Comparison of ENCODE assay signal across 24 cellular contexts in the genomic region with DNA sequence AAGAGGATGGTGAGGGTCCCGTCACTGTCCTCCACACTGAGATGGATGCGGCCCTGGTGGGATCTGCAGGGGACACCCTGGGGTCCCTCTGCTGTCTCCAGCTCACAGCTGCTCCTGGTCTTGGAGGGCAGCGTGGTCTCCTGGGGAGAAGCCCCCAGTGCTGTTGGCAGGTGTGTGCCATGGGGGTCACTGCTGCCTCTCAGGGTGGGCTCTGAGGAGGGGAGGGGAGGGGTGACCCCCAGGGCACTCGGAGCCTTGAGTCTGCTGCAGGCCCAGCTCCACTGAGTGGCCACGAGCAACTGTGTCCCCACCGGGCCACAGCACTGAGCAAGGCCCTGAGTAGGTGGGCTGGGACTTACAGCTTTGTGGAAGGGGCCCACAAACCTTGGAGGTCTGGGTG.
"Had no signal": no experiment of that assay in that cellular context is flagged by ENCODE, and none has a peak within 500 bp of the region (broad histone marks: within the 10 kb centered on the region; RNA-seq: fewer than 3 reads in every experiment).

No MANE protein-coding gene starts in this region.

- DNase-seq: activated B cell treated with CpG ODN at 0.5 μM for 24 hours; activated CD4-positive, alpha-beta memory T cell treated with anti-CD3 and anti-CD28 coated beads, Interleukin-2, amount 10 ng/mL, durations not matched to agents 7 days and 5 days; activated CD4-positive, alpha-beta T cell treated with anti-CD3 and anti-CD28 coated beads for 1 hour; activated CD4-positive, alpha-beta T cell treated with anti-CD3 and anti-CD28 coated beads, Interleukin-2, amount 50 U/mL, for 1 hour; activated naive CD4-positive, alpha-beta T cell treated with anti-CD3 and anti-CD28 coated beads, Interleukin-2, amount 50 U/mL, for 16 hours; activated naive CD8-positive, alpha-beta T cell treated with anti-CD3 and anti-CD28 coated beads, Interleukin-2, amount 10 ng/mL, durations not matched to agents 7 days and 5 days; activated T-cell treated with anti-CD3 and anti-CD28 coated beads for 4 hours; activated T-cell treated with anti-CD3 and anti-CD28 coated beads, Interleukin-2, amount 50 U/mL, for 48 hours; KG1; NCI-H1092; NCI-H1417; NCI-H1930; NCI-H2107; NCI-H2171 treated with DMSO at 0.1 percent for 48 hours; NCI-H226; NCI-H526 treated with DMSO at 0.1 percent for 48 hours; NCI-H82; SHP77 had no signal

- H3K27me3 Mint-ChIP-seq: activated B cell treated with CpG ODN at 0.5 μM for 24 hours; activated CD4-positive, alpha-beta memory T cell treated with anti-CD3 and anti-CD28 coated beads, Interleukin-2, amount 10 ng/mL, durations not matched to agents 7 days and 5 days; activated naive CD8-positive, alpha-beta T cell treated with anti-CD3 and anti-CD28 coated beads, Interleukin-2, amount 10 ng/mL, durations not matched to agents 7 days and 5 days; activated T-helper 17 cell treated with anti-CD3 and anti-CD28 coated beads, Interleukin-2, amount 50 U/mL, for 72 hours; IgD-negative memory B cell had no signal

- ATAC-seq: activated T-helper 17 cell treated with anti-CD3 and anti-CD28 coated beads, Interleukin-2, amount 50 U/mL, for 72 hours had no signal

- H3K27ac Mint-ChIP-seq: activated B cell treated with CpG ODN at 0.5 μM for 24 hours; activated CD4-positive, alpha-beta memory T cell treated with anti-CD3 and anti-CD28 coated beads, Interleukin-2, amount 10 ng/mL, durations not matched to agents 7 days and 5 days; activated naive CD8-positive, alpha-beta T cell treated with anti-CD3 and anti-CD28 coated beads, Interleukin-2, amount 10 ng/mL, durations not matched to agents 7 days and 5 days; activated T-helper 17 cell treated with anti-CD3 and anti-CD28 coated beads, Interleukin-2, amount 50 U/mL, for 72 hours; IgD-negative memory B cell; T-helper 1 cell treated with Interleukin-12 subunit alpha and Interleukin-12 subunit beta and Interleukin-4 antibody, amounts not matched to agents 30 μg/mL and 1 μg/mL, for 36 hours had no signal

- H3K4me3 Mint-ChIP-seq: activated B cell treated with CpG ODN at 0.5 μM for 24 hours; activated CD4-positive, alpha-beta memory T cell treated with anti-CD3 and anti-CD28 coated beads, Interleukin-2, amount 10 ng/mL, durations not matched to agents 7 days and 5 days; activated naive CD8-positive, alpha-beta T cell treated with anti-CD3 and anti-CD28 coated beads, Interleukin-2, amount 10 ng/mL, durations not matched to agents 7 days and 5 days; activated T-helper 17 cell treated with anti-CD3 and anti-CD28 coated beads, Interleukin-2, amount 50 U/mL, for 72 hours; IgD-negative memory B cell; T-helper 1 cell treated with Interleukin-12 subunit alpha and Interleukin-12 subunit beta and Interleukin-4 antibody, amounts not matched to agents 30 μg/mL and 1 μg/mL, for 36 hours had no signal

- H3K27me3 ChIP-seq: adrenal gland, Peyer's patch, SJSA1 had no signal

- H3K4me1 Mint-ChIP-seq: activated B cell treated with CpG ODN at 0.5 μM for 24 hours; activated CD4-positive, alpha-beta memory T cell treated with anti-CD3 and anti-CD28 coated beads, Interleukin-2, amount 10 ng/mL, durations not matched to agents 7 days and 5 days had no signal

- H3K27ac ChIP-seq: Peyer's patch, SJSA1 had no signal

- H3K9me3 ChIP-seq: adrenal gland, Peyer's patch, SJSA1 had no signal

- H3K9me3 Mint-ChIP-seq: activated B cell treated with CpG ODN at 0.5 μM for 24 hours; activated CD4-positive, alpha-beta memory T cell treated with anti-CD3 and anti-CD28 coated beads, Interleukin-2, amount 10 ng/mL, durations not matched to agents 7 days and 5 days; activated naive CD8-positive, alpha-beta T cell treated with anti-CD3 and anti-CD28 coated beads, Interleukin-2, amount 10 ng/mL, durations not matched to agents 7 days and 5 days; activated T-helper 17 cell treated with anti-CD3 and anti-CD28 coated beads, Interleukin-2, amount 50 U/mL, for 72 hours; IgD-negative memory B cell; T-helper 1 cell treated with Interleukin-12 subunit alpha and Interleukin-12 subunit beta and Interleukin-4 antibody, amounts not matched to agents 30 μg/mL and 1 μg/mL, for 36 hours had no signal

- H3K4me1 ChIP-seq: SJSA1 had no signal

- H3K36me3 ChIP-seq: adrenal gland, SJSA1 had no signal

- H3K4me3 ChIP-seq: adrenal gland, Peyer's patch, SJSA1 had no signal
